Comparison of ENCODE assay signal across 9 cellular contexts in the genomic region with DNA sequence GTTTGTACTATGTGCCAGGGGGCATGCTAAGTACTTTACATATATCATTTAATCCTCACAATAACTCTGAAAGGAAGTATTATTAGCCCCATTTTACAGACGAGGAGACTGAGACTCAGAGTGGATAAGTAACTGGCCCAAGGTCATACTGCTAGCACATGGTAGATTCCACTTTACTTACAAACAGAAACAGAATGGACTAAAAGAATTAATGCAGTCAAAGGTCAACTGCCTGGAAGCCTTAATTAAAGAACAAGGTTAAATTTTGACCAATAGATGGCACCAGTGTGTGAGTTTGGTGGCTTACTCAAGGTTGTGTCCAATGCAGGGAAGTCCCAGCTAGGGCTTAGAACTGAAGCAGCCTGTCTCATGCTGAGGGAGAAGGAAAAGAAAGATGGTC. TPM values are rescaled to one million over a fixed set of nuclear protein-coding genes. Genes with fewer than 3 reads are reported as not detected.
A peak's percentile ranks its signal among the peaks of the same experiment; 100 is the strongest.
DNase-seq lines count a peak whose midpoint lies in the region; ATAC-seq, FAIRE-seq and TF ChIP-seq lines count a peak whose summit lies in the region.
"Had no signal": no experiment of that assay in that cellular context is flagged by ENCODE, and none has a peak within 500 bp of the region (broad histone marks: within the 10 kb centered on the region; RNA-seq: fewer than 3 reads in every experiment).

No MANE protein-coding gene starts in this region.

- no peaks in the 10 kb centered on the region for H3K27me3 Mint-ChIP-seq in WTC11 (ENCODE audit: low read depth)

- peaks cover 0 to 2% of the 10 kb centered on the region in 2 donors for H3K4me1 ChIP-seq in kidney (ENCODE audit: control insufficient read depth in 1 of 2, insufficient read depth in 1 of 2, low read depth in 1 of 2, low read length in 2 of 2)

- no peak overlapping the region for H3K27ac ChIP-seq in 22Rv1
- H3K27ac ChIP-seq in kidney (ENCODE audit: low read depth in 2 of 2, low read length in 2 of 2) = no peak overlapping the region
- H3K27ac ChIP-seq: epithelial cell of prostate had no signal

- H3K36me3 Mint-ChIP-seq in WTC11 = no peaks in the 10 kb centered on the region

- H3K4me1 Mint-ChIP-seq in WTC11 = peaks cover 10% of the 10 kb centered on the region

- H3K4me3 ChIP-seq in kidney (ENCODE audit: low read length in 2 of 2) = no peak overlapping the region

- ATAC-seq in WTC11 = peak; percentile 69

- POLR2A ChIA-PET in WTC11 (lab: Charles Lee) = no interaction called here

- H3K9me3 Mint-ChIP-seq in WTC11 = no peaks in the 10 kb centered on the region

- FAIRE-seq in kidney (lab: Jason Lieb, UNC) = no peak

- TF ChIP-seq CTCF in 22Rv1 (IDR thresholded peaks at IDR 0.05) (peak; percentile 62), WTC11 (IDR thresholded peaks at IDR 0.05) (no peak), kidney (IDR thresholded peaks at IDR 0.05; ENCODE audit: borderline replicate concordance, extremely low read depth, insufficient read depth) (peak; percentile 27)

- H3K9me3 ChIP-seq in kidney (ENCODE audit: control insufficient read depth in 1 of 2, low read length in 2 of 2) = no peaks in the 10 kb centered on the region

- intact Hi-C loops in kidney (cut with DNase I) = no loop called here

- H3K27ac Mint-ChIP-seq in WTC11 = no peak overlapping the region

- CTCF ChIA-PET in WTC11 (lab: Charles Lee) = interaction anchor here (0.6 to 1.4 kb wide), 7 partner anchors 11 to 552 kb away, joined by 3 to 28 read pairs (median 3); no protein-coding TSS in a partner anchor

- H3K4me3 Mint-ChIP-seq in WTC11 = no peak overlapping the region

- H3K36me3 ChIP-seq in kidney (ENCODE audit: control insufficient read depth in 1 of 2, insufficient read depth in 2 of 2, low read length in 2 of 2) = no peaks in the 10 kb centered on the region

- no peak overlapping the region for H3K9ac ChIP-seq in kidney (ENCODE audit: low read length in 2 of 2)

- DNase-seq in EH (ENCODE audit: low read depth) = peak; percentile 54
- DNase-seq in HCEC 1CT = peak; percentile 61
- peak; percentile 12 for DNase-seq in MV-4-11 (lab: John Stamatoyannopoulos, UW)
- DNase-seq in WTC11 (ENCODE audit: low spot score) = no peak
- DNase-seq in kidney = no peak
- no peak for DNase-seq in NCI-H187 (lab: John Stamatoyannopoulos, UW)
- DNase-seq in activated naive CD4-positive, alpha-beta T cell treated with anti-CD3 and anti-CD28 coated beads, Interleukin-2, amount 50 U/mL, for 16 hours = no peak

TF ChIP-seq in WTC11, 78 proteins besides CTCF, POLR2A, EP300 and RAD21:
- no peak for TF ChIP-seq JUN (CRISPR knock-in tag; IDR thresholded peaks at IDR 0.05)
- no peak for TF ChIP-seq JAZF1 (CRISPR knock-in tag; IDR thresholded peaks at IDR 0.05)
- TF ChIP-seq NR2C2 (CRISPR knock-in tag; IDR thresholded peaks at IDR 0.05) = no peak
- TF ChIP-seq, protein P1, sequence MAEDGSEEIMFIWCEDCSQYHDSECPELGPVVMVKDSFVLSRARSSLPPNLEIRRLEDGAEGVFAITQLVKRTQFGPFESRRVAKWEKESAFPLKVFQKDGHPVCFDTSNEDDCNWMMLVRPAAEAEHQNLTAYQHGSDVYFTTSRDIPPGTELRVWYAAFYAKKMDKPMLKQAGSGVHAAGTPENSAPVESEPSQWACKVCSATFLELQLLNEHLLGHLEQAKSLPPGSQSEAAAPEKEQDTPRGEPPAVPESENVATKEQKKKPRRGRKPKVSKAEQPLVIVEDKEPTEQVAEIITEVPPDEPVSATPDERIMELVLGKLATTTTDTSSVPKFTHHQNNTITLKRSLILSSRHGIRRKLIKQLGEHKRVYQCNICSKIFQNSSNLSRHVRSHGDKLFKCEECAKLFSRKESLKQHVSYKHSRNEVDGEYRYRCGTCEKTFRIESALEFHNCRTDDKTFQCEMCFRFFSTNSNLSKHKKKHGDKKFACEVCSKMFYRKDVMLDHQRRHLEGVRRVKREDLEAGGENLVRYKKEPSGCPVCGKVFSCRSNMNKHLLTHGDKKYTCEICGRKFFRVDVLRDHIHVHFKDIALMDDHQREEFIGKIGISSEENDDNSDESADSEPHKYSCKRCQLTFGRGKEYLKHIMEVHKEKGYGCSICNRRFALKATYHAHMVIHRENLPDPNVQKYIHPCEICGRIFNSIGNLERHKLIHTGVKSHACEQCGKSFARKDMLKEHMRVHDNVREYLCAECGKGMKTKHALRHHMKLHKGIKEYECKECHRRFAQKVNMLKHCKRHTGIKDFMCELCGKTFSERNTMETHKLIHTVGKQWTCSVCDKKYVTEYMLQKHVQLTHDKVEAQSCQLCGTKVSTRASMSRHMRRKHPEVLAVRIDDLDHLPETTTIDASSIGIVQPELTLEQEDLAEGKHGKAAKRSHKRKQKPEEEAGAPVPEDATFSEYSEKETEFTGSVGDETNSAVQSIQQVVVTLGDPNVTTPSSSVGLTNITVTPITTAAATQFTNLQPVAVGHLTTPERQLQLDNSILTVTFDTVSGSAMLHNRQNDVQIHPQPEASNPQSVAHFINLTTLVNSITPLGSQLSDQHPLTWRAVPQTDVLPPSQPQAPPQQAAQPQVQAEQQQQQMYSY (CRISPR knock-in tag; IDR thresholded peaks at IDR 0.05) = no peak
- no peak for TF ChIP-seq ZNF263 (CRISPR knock-in tag; IDR thresholded peaks at IDR 0.05; ENCODE audit: low read depth)
- TF ChIP-seq, protein P2, sequence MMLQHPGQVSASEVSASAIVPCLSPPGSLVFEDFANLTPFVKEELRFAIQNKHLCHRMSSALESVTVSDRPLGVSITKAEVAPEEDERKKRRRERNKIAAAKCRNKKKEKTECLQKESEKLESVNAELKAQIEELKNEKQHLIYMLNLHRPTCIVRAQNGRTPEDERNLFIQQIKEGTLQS (CRISPR knock-in tag; conservative IDR thresholded peaks at IDR 0.05) = no peak
- no peak for TF ChIP-seq FOXP1 (CRISPR knock-in tag; IDR thresholded peaks at IDR 0.05; ENCODE audit: borderline replicate concordance)
- no peak for TF ChIP-seq CREM (CRISPR knock-in tag; IDR thresholded peaks at IDR 0.05)
- TF ChIP-seq, protein P3, sequence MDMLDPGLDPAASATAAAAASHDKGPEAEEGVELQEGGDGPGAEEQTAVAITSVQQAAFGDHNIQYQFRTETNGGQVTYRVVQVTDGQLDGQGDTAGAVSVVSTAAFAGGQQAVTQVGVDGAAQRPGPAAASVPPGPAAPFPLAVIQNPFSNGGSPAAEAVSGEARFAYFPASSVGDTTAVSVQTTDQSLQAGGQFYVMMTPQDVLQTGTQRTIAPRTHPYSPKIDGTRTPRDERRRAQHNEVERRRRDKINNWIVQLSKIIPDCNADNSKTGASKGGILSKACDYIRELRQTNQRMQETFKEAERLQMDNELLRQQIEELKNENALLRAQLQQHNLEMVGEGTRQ (CRISPR knock-in tag; IDR thresholded peaks at IDR 0.05) = no peak
- TF ChIP-seq SMAD3 (CRISPR knock-in tag; IDR thresholded peaks at IDR 0.05; ENCODE audit: borderline replicate concordance) = no peak
- TF ChIP-seq ETV6 (CRISPR knock-in tag; IDR thresholded peaks at IDR 0.05) = no peak
TF ChIP-seq in WTC11: peak in this region for 0.

RNA-seq across cellular contexts. Expression of a gene that starts 4.7 kb away (rescaled TPM):
- total RNA-seq in WTC11 (2021) = not detected in 3 replicates
- total RNA-seq in kidney = 0.50 TPM
- 6.9 TPM for polyA plus RNA-seq in kidney (ENCODE audit: insufficient read depth, low read depth, low replicate concordance)

RNA-seq across cellular contexts. Expression of a gene that starts 21.7 kb away (rescaled TPM):
- total RNA-seq in WTC11 (2021) = 0.11 TPM in 1 of 3 replicates, not detected in the others
- total RNA-seq in kidney = 140 TPM
- polyA plus RNA-seq in kidney (ENCODE audit: insufficient read depth, low read depth, low replicate concordance) = 74.1 TPM

Comparison
In these comparisons a context has a peak if more than half of its experiments do, and no peak if none do; other contexts are left out.
1. DNase-seq: peak in EH (single experiment), HCEC 1CT (single experiment) and MV-4-11 (single experiment); none in WTC11 (single experiment), kidney (single experiment), NCI-H187 (0 of 2) and activated naive CD4-positive, alpha-beta T cell treated with anti-CD3 and anti-CD28 coated beads, Interleukin-2, amount 50 U/mL, for 16 hours (single experiment).
2. RNA of a gene that starts 21.7 kb away (total RNA-seq): 140 TPM in kidney (single experiment); 0.11 TPM in WTC11; every median in the first group is over 100 times any median in the second.